ENCODE assay signal across 27 cellular contexts in genomic region chr16:3677994-3678393, GRCh38.
"Had no signal": no experiment of that assay in that cellular context is flagged by ENCODE, and none has a peak within 500 bp of the region (broad histone marks: within the 10 kb centered on the region; RNA-seq: fewer than 3 reads in every experiment).

No MANE protein-coding gene starts in this region.

- H3K4me1 Mint-ChIP-seq: activated naive CD8-positive, alpha-beta T cell treated with anti-CD3 and anti-CD28 coated beads, Interleukin-2, amount 50 U/mL, for 24 hours; WTC11 had no signal

- H3K9me3 Mint-ChIP-seq: activated naive CD4-positive, alpha-beta T cell treated with anti-CD3 and anti-CD28 coated beads, Interleukin-2, amount 50 U/mL, for 72 hours; activated naive CD8-positive, alpha-beta T cell treated with anti-CD3 and anti-CD28 coated beads, Interleukin-2, amount 50 U/mL, for 24 hours; activated T-cell treated with anti-CD3 and anti-CD28 coated beads, Interleukin-2, amount 50 U/mL, for 24 hours; activated T-helper 1 cell treated with anti-CD3 and anti-CD28 coated beads, Interleukin-12 subunit alpha, Interleukin-12 subunit beta, Interleukin-2, Interleukin-4 antibody, amounts not matched to agents 30 ng/mL and 10 ng/mL and 1 ng/mL, durations not matched to agents 14 hours and 24 hours and 36 hours; T-helper 1 cell treated with Interleukin-12 subunit alpha and Interleukin-12 subunit beta and Interleukin-4 antibody, amounts not matched to agents 30 μg/mL and 1 μg/mL, for 36 hours had no signal

- H3K4me3 Mint-ChIP-seq: activated CD8-positive, alpha-beta memory T cell treated with anti-CD3 and anti-CD28 coated beads, Interleukin-2, amount 10 ng/mL, durations not matched to agents 7 days and 5 days; activated T-cell treated with anti-CD3 and anti-CD28 coated beads, Interleukin-2, amount 50 U/mL, for 24 hours; activated T-helper 1 cell treated with anti-CD3 and anti-CD28 coated beads, Interleukin-12 subunit alpha, Interleukin-12 subunit beta, Interleukin-2, Interleukin-4 antibody, amounts not matched to agents 30 ng/mL and 10 ng/mL and 1 ng/mL, durations not matched to agents 14 hours and 24 hours and 36 hours; T-helper 1 cell treated with Interleukin-12 subunit alpha and Interleukin-12 subunit beta and Interleukin-4 antibody, amounts not matched to agents 30 μg/mL and 1 μg/mL, for 36 hours; WTC11 had no signal

- FAIRE-seq: bronchial epithelial cell, RCC 7860 had no signal

- H3K27ac ChIP-seq: ascending aorta, body of pancreas had no signal

- H3K27me3 Mint-ChIP-seq: activated CD8-positive, alpha-beta memory T cell treated with anti-CD3 and anti-CD28 coated beads, Interleukin-2, amount 10 ng/mL, durations not matched to agents 7 days and 5 days; activated naive CD8-positive, alpha-beta T cell treated with anti-CD3 and anti-CD28 coated beads, Interleukin-2, amount 50 U/mL, for 24 hours; activated T-cell treated with anti-CD3 and anti-CD28 coated beads, Interleukin-2, amount 50 U/mL, for 24 hours had no signal

- ATAC-seq: activated CD8-positive, alpha-beta memory T cell treated with anti-CD3 and anti-CD28 coated beads, Interleukin-2, amount 10 ng/mL, durations not matched to agents 7 days and 5 days; activated naive CD4-positive, alpha-beta T cell treated with anti-CD3 and anti-CD28 coated beads, Interleukin-2, amount 50 U/mL, for 72 hours; activated naive CD8-positive, alpha-beta T cell treated with anti-CD3 and anti-CD28 coated beads, Interleukin-2, amount 50 U/mL, for 24 hours; body of pancreas; WTC11 had no signal

- H3K9me3 ChIP-seq: ascending aorta, body of pancreas had no signal

- H3K4me1 ChIP-seq: ascending aorta had no signal

- H3K27ac Mint-ChIP-seq: activated CD8-positive, alpha-beta memory T cell treated with anti-CD3 and anti-CD28 coated beads, Interleukin-2, amount 10 ng/mL, durations not matched to agents 7 days and 5 days; activated naive CD8-positive, alpha-beta T cell treated with anti-CD3 and anti-CD28 coated beads, Interleukin-2, amount 50 U/mL, for 24 hours; activated T-cell treated with anti-CD3 and anti-CD28 coated beads, Interleukin-2, amount 50 U/mL, for 24 hours; activated T-helper 1 cell treated with anti-CD3 and anti-CD28 coated beads, Interleukin-12 subunit alpha, Interleukin-12 subunit beta, Interleukin-2, Interleukin-4 antibody, amounts not matched to agents 30 ng/mL and 10 ng/mL and 1 ng/mL, durations not matched to agents 14 hours and 24 hours and 36 hours; T-helper 1 cell treated with Interleukin-12 subunit alpha and Interleukin-12 subunit beta and Interleukin-4 antibody, amounts not matched to agents 30 μg/mL and 1 μg/mL, for 36 hours had no signal

- DNase-seq: activated CD4-positive, alpha-beta T cell treated with anti-CD3 and anti-CD28 coated beads for 48 hours; activated CD4-positive, alpha-beta T cell treated with anti-CD3 and anti-CD28 coated beads, Interleukin-2, amount 50 U/mL, for 4 hours; activated CD4-positive, CD25-positive, alpha-beta regulatory T cell treated with anti-CD3 and anti-CD28 coated beads, Interleukin-2, amount 50 U/mL, for 72 hours; activated CD8-positive, alpha-beta memory T cell treated with anti-CD3 and anti-CD28 coated beads, Interleukin-2, amount 10 ng/mL, durations not matched to agents 7 days and 5 days; activated effector memory CD4-positive, alpha-beta T cell treated with Interleukin-2 at 50 U/mL for 16 hours; activated naive CD4-positive, alpha-beta T cell treated with Interleukin-2 at 50 U/mL for 16 hours; activated naive CD8-positive, alpha-beta T cell treated with anti-CD3 and anti-CD28 coated beads, Interleukin-2, amount 50 U/mL, for 24 hours; activated T-cell treated with anti-CD3 and anti-CD28 coated beads, Interleukin-2, amount 50 U/mL, for 24 hours; amniotic stem cell; body of pancreas; central memory CD4-positive, alpha-beta T cell; NCI-H1092; NCI-H1417; NCI-H1930; NCI-H2171 treated with DMSO at 0.1 percent for 48 hours; NCI-H226; NCI-H69; NK-92 treated with Interleukin-12 subunit alpha and Interleukin-12 subunit beta, amount 100 ng/mL, for 24 hours; SHP77 treated with DMSO at 0.1 percent for 48 hours; T-helper 9 cell had no signal

- H3K27me3 ChIP-seq: ascending aorta, body of pancreas had no signal

- H3K4me3 ChIP-seq: ascending aorta, body of pancreas had no signal
